1 cellular context compared by ENCODE assay signal in the genomic region with DNA sequence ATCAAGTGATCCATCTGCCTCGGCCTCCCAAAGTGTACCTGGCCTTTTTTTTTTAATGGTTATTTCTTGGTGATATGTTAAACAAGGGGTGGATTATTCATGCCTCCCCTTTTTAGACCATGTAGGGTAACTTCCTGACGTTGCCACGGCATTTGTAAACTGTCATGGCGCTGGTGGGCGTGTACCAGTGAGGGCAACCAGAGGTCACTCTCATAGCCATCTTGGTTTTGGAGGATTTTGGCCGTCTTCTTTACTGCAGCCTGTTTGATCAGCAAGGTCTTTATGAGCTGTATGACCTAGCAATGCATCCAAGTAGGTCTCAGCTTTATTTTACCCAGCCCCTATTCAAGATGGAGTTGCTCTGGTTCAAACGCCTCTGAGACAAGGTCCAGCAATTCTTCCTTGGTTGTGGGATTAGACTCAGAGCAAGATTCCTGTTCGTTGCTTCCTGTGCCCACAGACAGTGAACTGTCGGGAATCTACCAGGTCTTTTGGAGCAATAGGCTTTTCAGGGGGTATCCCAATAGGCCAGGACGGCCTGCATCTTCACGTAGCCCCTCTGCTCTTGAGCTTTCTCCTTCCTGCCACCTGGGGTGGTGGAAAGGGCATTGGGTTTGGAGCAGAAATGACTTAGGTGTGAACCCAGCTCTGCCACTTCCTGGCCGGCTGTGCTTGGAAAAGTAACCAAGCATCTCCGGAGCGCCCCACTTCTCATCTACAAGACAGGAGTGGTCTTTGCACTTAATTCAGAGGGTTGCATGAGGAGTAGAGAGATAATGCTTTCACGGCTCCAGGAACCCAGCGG.
TF ChIP-seq lines count a peak whose summit lies in the region.

No MANE protein-coding gene starts in this region.

TF ChIP-seq in endothelial cell of umbilical vein, 7 proteins besides CTCF, POLR2A, EP300 and RAD21:
- TF ChIP-seq MYC (IDR thresholded peaks at IDR 0.05; ENCODE audit: low read depth, low read length) (no peak), FOS (IDR thresholded peaks at IDR 0.05; ENCODE audit: borderline replicate concordance, insufficient read depth, low read length) (no peak), EZH2 (IDR thresholded peaks at IDR 0.05; ENCODE audit: borderline replicate concordance, low read depth, low read length, severe bottlenecking) (no peak), JUN (IDR thresholded peaks at IDR 0.05; ENCODE audit: borderline replicate concordance, insufficient read depth, insufficient read length, low read depth) (no peak), GATA2 (IDR thresholded peaks at IDR 0.05; ENCODE audit: insufficient read depth, insufficient read length, low read depth, low read length) (no peak), POLR2AphosphoS5 (IDR thresholded peaks at IDR 0.05; ENCODE audit: insufficient read depth, low read depth, low read length) (no peak)
- TF ChIP-seq, protein P1, sequence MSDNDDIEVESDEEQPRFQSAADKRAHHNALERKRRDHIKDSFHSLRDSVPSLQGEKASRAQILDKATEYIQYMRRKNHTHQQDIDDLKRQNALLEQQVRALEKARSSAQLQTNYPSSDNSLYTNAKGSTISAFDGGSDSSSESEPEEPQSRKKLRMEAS (IDR thresholded peaks at IDR 0.05; ENCODE audit: insufficient read depth, insufficient read length), result no peak
